ENCODE assay signal across 10 cellular contexts in genomic region chr11:120180571-120181445, GRCh38. TPM values are rescaled to one million over a fixed set of nuclear protein-coding genes. Genes with fewer than 3 reads are reported as not detected.
A peak's percentile ranks its signal among the peaks of the same experiment; 100 is the strongest.
DNase-seq lines count a peak whose midpoint lies in the region; ATAC-seq, FAIRE-seq and TF ChIP-seq lines count a peak whose summit lies in the region.
"Had no signal": no experiment of that assay in that cellular context is flagged by ENCODE, and none has a peak within 500 bp of the region (broad histone marks: within the 10 kb centered on the region; RNA-seq: fewer than 3 reads in every experiment).

No MANE protein-coding gene starts in this region.

- in situ Hi-C loops in K562 (cut with MboI) (no loop called here), transverse colon (cut with MboI; ENCODE audit: low pct_ligation_motif_present in 1 of 4, low pct_unique_long_range_greater_than_20kb in 1 of 4, low sequenced_read_pairs in 3 of 4) (no loop called here)

- BruUV-seq in K562 (replicated peaks; lab: Mats Ljungman, UMichigan) = no TSS peak

- H3K9me1 ChIP-seq in K562 (ENCODE audit: control insufficient read depth, insufficient read depth, low read length) (no peaks in the 10 kb centered on the region), keratinocyte (ENCODE audit: control insufficient read depth, extremely low read depth, insufficient read depth, low read length) (no peaks in the 10 kb centered on the region)

- dilution Hi-C loops in keratinocyte (cut with MboI; ENCODE audit: extremely low pct_ligation_motif_present, low sequenced_read_pairs) = no loop called here

- TF ChIP-seq CTCF in K562 (IDR thresholded peaks at IDR 0.05 in 2 of 3, conservative IDR thresholded peaks at IDR 0.05 in 1 of 3; ENCODE audit: insufficient read depth in 2 of 3, low read depth in 1 of 3, low read length in 3 of 3) (peak in 2 of 3 experiments; percentile 11 to 17; a peak in 2 of 6 replicates), keratinocyte (optimal IDR thresholded peaks at IDR 0.05 in 1 of 3, IDR thresholded peaks at IDR 0.05 in 1 of 3, conservative IDR thresholded peaks at IDR 0.05 in 1 of 3; ENCODE audit: extremely low read depth in 1 of 3, insufficient read depth in 2 of 3, low read length in 3 of 3) (peak in 2 of 3 experiments; percentile 17 to 34), suprapubic skin (IDR thresholded peaks at IDR 0.05) (no peak), transverse colon (IDR thresholded peaks at IDR 0.05) (peak in 1 of 5 experiments; percentile 8)

- H3K27ac ChIP-seq in K562 (ENCODE audit: extremely low read depth, low read depth, low read length) (no peak overlapping the region), keratinocyte (ENCODE audit: control insufficient read depth, insufficient read depth, low read length) (no peak overlapping the region), suprapubic skin (peak overlapping the region; percentile 42), transverse colon (peak overlapping the region in 1 of 4 donors; percentile 26)

- intact Hi-C loops in K562 (cut with micrococcal nuclease) (no loop called here), transverse colon (cut with DNase I; ENCODE audit: low total_unique reads) (no loop called here)

- H3K36me3 ChIP-seq in K562 (ENCODE audit: control insufficient read depth, insufficient read depth, low read length) (no peaks in the 10 kb centered on the region), keratinocyte (ENCODE audit: control insufficient read depth in 2 of 2, extremely low read depth in 1 of 2, insufficient read depth in 2 of 2, low read length in 2 of 2) (no peaks in the 10 kb centered on the region), suprapubic skin (no peaks in the 10 kb centered on the region), transverse colon (no peaks in the 10 kb centered on the region)

- peak; percentile 35 for DNase-seq in activated CD8-positive, alpha-beta memory T cell treated with anti-CD3 and anti-CD28 coated beads for 24 hours
- no peak for DNase-seq in activated CD8-positive, alpha-beta memory T cell treated with anti-CD3 and anti-CD28 coated beads, Interleukin-2, amount 50 U/mL, for 4 hours
- DNase-seq in K562 (ENCODE audit: extremely low read depth in 1 of 4, low spot score in 3 of 4) = peak in 1 of 4 experiments; percentile 9
- no peak for DNase-seq in keratinocyte (ENCODE audit: low read depth, low spot score)
- peak; percentile 66 to 75 for DNase-seq in suprapubic skin (ENCODE audit: low spot score in 2 of 2)
- DNase-seq in transverse colon = no peak
- no peak for DNase-seq in DMS 273 (lab: John Stamatoyannopoulos, UW; ENCODE audit: unreplicated experiment)
- DNase-seq in Kasumi-1 (lab: John Stamatoyannopoulos, UW) = no peak
- DNase-seq: AML-193 had no signal

- H3K27me3 ChIP-seq in K562 (ENCODE audit: control insufficient read depth in 2 of 2, insufficient read depth in 2 of 2, low read length in 2 of 2) (peaks cover 7 to 65% of the 10 kb centered on the region in 2 experiments; a peak in 4 of 5 replicates), keratinocyte (ENCODE audit: control insufficient read depth, extremely low read depth, insufficient read depth, low read length) (peaks cover 22% of the 10 kb centered on the region), suprapubic skin (no peaks in the 10 kb centered on the region), transverse colon (no peaks in the 10 kb centered on the region)

- no peak overlapping the region for H3K4me2 ChIP-seq in K562 (ENCODE audit: insufficient read depth, low read length)
- no peak overlapping the region for H3K4me2 ChIP-seq in keratinocyte (ENCODE audit: control insufficient read depth, extremely low read depth, insufficient read depth, low read depth, low read length)

- no peak overlapping the region for H3K4me3 ChIP-seq in K562
- no peak overlapping the region for H3K4me3 ChIP-seq in keratinocyte (ENCODE audit: control insufficient read depth in 2 of 3, extremely low read depth in 1 of 3, insufficient read depth in 2 of 3, low read depth in 1 of 3, low read length in 3 of 3)
- no peak overlapping the region for H3K4me3 ChIP-seq in suprapubic skin
- H3K4me3 ChIP-seq in transverse colon = no peak overlapping the region

- ATAC-seq in K562 = peak; percentile 50; the same call in 2 of the 3 replicates
- ATAC-seq: activated T-helper 17 cell treated with anti-CD3 and anti-CD28 coated beads, Interleukin-2, amount 50 U/mL, for 72 hours had no signal

- TF ChIP-seq EP300 in K562 (IDR thresholded peaks at IDR 0.05; ENCODE audit: low read length) (no peak), suprapubic skin (IDR thresholded peaks at IDR 0.05) (no peak), transverse colon (IDR thresholded peaks at IDR 0.05; ENCODE audit: low read depth) (no peak)

- H3K79me2 ChIP-seq in K562 (ENCODE audit: control insufficient read depth, insufficient read depth, low read length) = no peaks in the 10 kb centered on the region
- H3K79me2 ChIP-seq in keratinocyte (ENCODE audit: control insufficient read depth, insufficient read depth, low read length) = no peaks in the 10 kb centered on the region

- TF ChIP-seq POLR2A in K562 (conservative IDR thresholded peaks at IDR 0.05) (no peak), suprapubic skin (IDR thresholded peaks at IDR 0.05) (no peak), transverse colon (IDR thresholded peaks at IDR 0.05) (no peak)

- FAIRE-seq in K562 (lab: Jason Lieb, UNC) (no peak), keratinocyte (lab: Jason Lieb, UNC) (no peak)

- no peak for TF ChIP-seq RAD21 in K562 (CRISPR knock-in tag; conservative IDR thresholded peaks at IDR 0.05 in 1 of 2, IDR thresholded peaks at IDR 0.05 in 1 of 2)

- POLR2A ChIA-PET in K562 (lab: Yijun Ruan, JAX) = interaction anchor here (0.6 to 3.5 kb wide), 3 partner anchors 9 to 54 kb away, joined by 3 to 14 read pairs (median 3); partner anchors contain the start of gene OAF

- no peaks in the 10 kb centered on the region for H3K9me3 ChIP-seq in K562 (replicated peaks; ENCODE audit: control insufficient read depth, insufficient read depth, low read depth, low read length)
- H3K9me3 ChIP-seq in keratinocyte (ENCODE audit: control insufficient read depth, low read depth, low read length) = no peaks in the 10 kb centered on the region
- H3K9me3 ChIP-seq in suprapubic skin = no peaks in the 10 kb centered on the region
- H3K9me3 ChIP-seq in transverse colon = no peaks in the 10 kb centered on the region

- CTCF ChIA-PET in K562 (lab: Yijun Ruan, JAX; ENCODE audit: low intra/inter-chr PET ratio) = no interaction called here

- H3K9ac ChIP-seq in K562 (ENCODE audit: insufficient read depth in 1 of 2, low read depth in 2 of 2, low read length in 2 of 2) (no peak overlapping the region), keratinocyte (ENCODE audit: control insufficient read depth, extremely low read depth, insufficient read depth, low read length) (no peak overlapping the region)

- 20% methylated on average over 10 of the region's 13 CpGs for WGBS in K562 (ENCODE audit: insufficient coverage, low coverage, missing lambda C conversion rate)
- WGBS in suprapubic skin = 66% methylated on average over 12 of the region's 13 CpGs
- WGBS in transverse colon (ENCODE audit: low coverage in 1 of 2), 2 donors = 82% methylated on average over 13 of the region's 13 CpGs; no CpG with 5 or more reads in 1 of the 2 donors

- H4K20me1 ChIP-seq in K562 (replicated peaks; ENCODE audit: control insufficient read depth, insufficient read depth, low read length) (peaks cover 14% of the 10 kb centered on the region; the same call in 1 of the 2 replicates), keratinocyte (ENCODE audit: control insufficient read depth, extremely low read depth, insufficient read depth, low read length) (no peaks in the 10 kb centered on the region)

- no peak overlapping the region for H2AFZ ChIP-seq in K562 (ENCODE audit: low read depth, low read length)
- H2AFZ ChIP-seq in keratinocyte (ENCODE audit: control insufficient read depth, low read length) = no peak overlapping the region

- H3K4me1 ChIP-seq in K562 (replicated peaks in 1 of 2; ENCODE audit: control insufficient read depth in 2 of 2, insufficient read depth in 2 of 2, low read length in 2 of 2) (no peaks in the 10 kb centered on the region; a peak in 1 of 5 replicates), keratinocyte (ENCODE audit: control insufficient read depth, extremely low read depth, insufficient read depth, low read length) (no peaks in the 10 kb centered on the region), suprapubic skin (peaks cover 57% of the 10 kb centered on the region), transverse colon (peaks cover 20 to 43% (median 28%) of the 10 kb centered on the region in 4 donors)

RNA-seq across cellular contexts. Expression of gene OAF, which starts 30.0 kb away (rescaled TPM):
- 6.8 and 14.7 TPM in 2 replicates for total RNA-seq in K562 (2011; cell fraction: chromatin; rRNA removed; ENCODE audit: low replicate concordance)
- 12.0 and 19.3 TPM in 2 replicates for total RNA-seq in K562 (2011; cell fraction: nucleolus; rRNA removed)
- 12.0 and 15.3 TPM in 2 replicates for total RNA-seq in K562 (2011; cell fraction: nucleoplasm; rRNA removed)
- 13.8 and 19.8 TPM in 2 replicates for total RNA-seq in K562 (2014; rRNA removed)
- total RNA-seq in K562 (2014; rRNA removed; fragmentation: Illumina TruSeq; extraction: Trizol) = 4.1 and 6.3 TPM in 2 replicates
- 7.5 and 8.3 TPM in 2 replicates for total RNA-seq in K562 (2015; rRNA removed; fragmentation: Illumina TruSeq; extraction: Trizol)
- 20.8 and 21.6 TPM in 2 replicates for total RNA-seq in K562 (2021)
- 5.7 and 9.5 TPM in 2 replicates for polyA plus RNA-seq in K562 (2011; rRNA removed)
- polyA plus RNA-seq in K562 (2011; cell fraction: cytosol; rRNA removed) = 11.5 and 20.7 TPM in 2 replicates
- polyA plus RNA-seq in K562 (2011; cell fraction: nucleus; rRNA removed) = 5.5 and 8.3 TPM in 2 replicates
- 8.4 and 16.9 TPM in 2 replicates for polyA plus RNA-seq in K562 (2012)
- polyA plus RNA-seq in K562 (2014; fragmentation: Illumina TruSeq; extraction: Trizol) = 11.7 and 12.0 TPM in 2 replicates
- 1 to 10 TPM; 1.1 to 1.4 TPM for polyA plus RNA-seq in K562 (2014; fragmentation: Nextera tagmentation; extraction: Ambion mirVana)
- polyA plus RNA-seq in K562 (2014; rRNA removed) = 14.5 and 17.3 TPM in 2 replicates
- polyA minus RNA-seq in K562 (2011; rRNA and poly(A)+ RNA removed) = 2.8 and 3.0 TPM in 2 replicates
- 6.1 and 8.7 TPM in 2 replicates for polyA minus RNA-seq in K562 (2011; cell fraction: cytosol; rRNA and poly(A)+ RNA removed)
- polyA minus RNA-seq in K562 (2011; cell fraction: nucleus; rRNA and poly(A)+ RNA removed) = 3.4 and 4.4 TPM in 2 replicates
- 10.9 to 21.0 TPM (median 11.2 TPM) in 3 replicates for polyA plus RNA-seq in keratinocyte
- 1.9 TPM for polyA plus RNA-seq in keratinocyte (2011; ENCODE audit: low read depth)
- polyA plus RNA-seq in keratinocyte (2011; cell fraction: cytosol; rRNA removed) = 8.5 and 15.4 TPM in 2 replicates
- 11.1 and 15.6 TPM in 2 replicates for polyA plus RNA-seq in keratinocyte (2011; cell fraction: nucleus; rRNA removed)
- polyA plus RNA-seq in keratinocyte (2012; ENCODE audit: low replicate concordance) = 7.5 and 10.9 TPM in 2 replicates
- polyA minus RNA-seq in keratinocyte = 8.6 to 13.2 TPM (median 9.1 TPM) in 3 replicates
- polyA minus RNA-seq in keratinocyte (2011; cell fraction: cytosol; rRNA and poly(A)+ RNA removed) = 31.3 TPM
- 8.5 and 10.3 TPM in 2 replicates for polyA minus RNA-seq in keratinocyte (2011; cell fraction: nucleus; rRNA and poly(A)+ RNA removed)
- total RNA-seq in suprapubic skin = 10 to 100 TPM in 3 of 4 donors, 1 to 10 TPM in 1; 5.0 to 13.0 (median 10.8) TPM
- 100 to 1,000 TPM in 3 of 4 donors, 10 to 100 TPM in 1; 78.8 to 553 (median 287) TPM for total RNA-seq in transverse colon

RNA-seq across cellular contexts. Expression of gene TRIM29, which starts 42.9 kb away (rescaled TPM):
- total RNA-seq in K562 (2011; cell fraction: chromatin; rRNA removed; ENCODE audit: low replicate concordance) = 0.21 TPM in 1 of 2 replicates, not detected in the other
- total RNA-seq in K562 (2011; cell fraction: nucleolus; rRNA removed) = not detected in 2 replicates
- 0.76 TPM in 1 of 2 replicates, not detected in the other for total RNA-seq in K562 (2011; cell fraction: nucleoplasm; rRNA removed)
- 0.16 TPM in 1 of 2 replicates, not detected in the other for total RNA-seq in K562 (2014; rRNA removed)
- total RNA-seq in K562 (2014; rRNA removed; fragmentation: Illumina TruSeq; extraction: Trizol) = 0.15 and 0.41 TPM in 2 replicates
- 0.19 TPM in 1 of 2 replicates, not detected in the other for total RNA-seq in K562 (2015; rRNA removed; fragmentation: Illumina TruSeq; extraction: Trizol)
- total RNA-seq in K562 (2021) = 0.31 and 1.4 TPM in 2 replicates
- 0.19 and 0.65 TPM in 2 replicates for polyA plus RNA-seq in K562 (2011; rRNA removed)
- polyA plus RNA-seq in K562 (2011; cell fraction: cytosol; rRNA removed) = 0.28 and 0.75 TPM in 2 replicates
- 0.34 TPM in 1 of 2 replicates, not detected in the other for polyA plus RNA-seq in K562 (2011; cell fraction: nucleus; rRNA removed)
- 0.39 and 0.87 TPM in 2 replicates for polyA plus RNA-seq in K562 (2012)
- polyA plus RNA-seq in K562 (2014; fragmentation: Illumina TruSeq; extraction: Trizol) = 0.74 and 0.75 TPM in 2 replicates
- under 1 TPM; 0.41 to 0.42 TPM for polyA plus RNA-seq in K562 (2014; fragmentation: Nextera tagmentation; extraction: Ambion mirVana)
- polyA plus RNA-seq in K562 (2014; rRNA removed) = 0.08 and 0.93 TPM in 2 replicates
- polyA minus RNA-seq in K562 (2011; rRNA and poly(A)+ RNA removed) = 0.36 and 0.63 TPM in 2 replicates
- 0.95 and 2.9 TPM in 2 replicates for polyA minus RNA-seq in K562 (2011; cell fraction: cytosol; rRNA and poly(A)+ RNA removed)
- 0.22 and 0.27 TPM in 2 replicates for polyA minus RNA-seq in K562 (2011; cell fraction: nucleus; rRNA and poly(A)+ RNA removed)
- polyA plus RNA-seq in keratinocyte = 303 to 611 TPM (median 463 TPM) in 3 replicates
- polyA plus RNA-seq in keratinocyte (2011; ENCODE audit: low read depth) = 1,306 TPM
- 465 and 526 TPM in 2 replicates for polyA plus RNA-seq in keratinocyte (2011; cell fraction: cytosol; rRNA removed)
- 422 and 529 TPM in 2 replicates for polyA plus RNA-seq in keratinocyte (2011; cell fraction: nucleus; rRNA removed)
- 316 and 929 TPM in 2 replicates for polyA plus RNA-seq in keratinocyte (2012; ENCODE audit: low replicate concordance)
- 758 to 1,045 TPM (median 830 TPM) in 3 replicates for polyA minus RNA-seq in keratinocyte
- 496 TPM for polyA minus RNA-seq in keratinocyte (2011; cell fraction: cytosol; rRNA and poly(A)+ RNA removed)
- polyA minus RNA-seq in keratinocyte (2011; cell fraction: nucleus; rRNA and poly(A)+ RNA removed) = 293 and 344 TPM in 2 replicates
- 1,000 to 10,000 TPM; 1,248 to 1,527 (median 1,455) TPM for total RNA-seq in suprapubic skin
- 1 to 10 TPM in 2 of 4 donors, under 1 TPM in 1, not detected in 1; 0.75 to 7.8 (median 4.4) TPM for total RNA-seq in transverse colon
- total RNA-seq: activated T-helper 17 cell treated with anti-CD3 and anti-CD28 coated beads, Interleukin-2, amount 50 U/mL, for 72 hours had no signal

RNA-seq across cellular contexts. Expression of gene POU2F3, which starts 59.1 kb away (rescaled TPM):
- total RNA-seq in K562 (2011; cell fraction: chromatin; rRNA removed; ENCODE audit: low replicate concordance) = not detected in 2 replicates
- not detected in 2 replicates for total RNA-seq in K562 (2011; cell fraction: nucleolus; rRNA removed)
- not detected in 2 replicates for total RNA-seq in K562 (2011; cell fraction: nucleoplasm; rRNA removed)
- total RNA-seq in K562 (2014; rRNA removed) (not detected in 2 replicates), K562 (2014; rRNA removed; fragmentation: Illumina TruSeq; extraction: Trizol) (not detected in 2 replicates), K562 (2015; rRNA removed; fragmentation: Illumina TruSeq; extraction: Trizol) (not detected in 2 replicates), K562 (2021) (not detected in 2 replicates), suprapubic skin (100 to 1,000 TPM in 2 of 4 donors, 10 to 100 TPM in 2; 58.2 to 219 (median 105) TPM), transverse colon (1 to 10 TPM in 2 of 4 donors, not detected in 2; 1.9 to 2.2 TPM)
- polyA plus RNA-seq in K562 (2011; rRNA removed) (not detected in 2 replicates), K562 (2014; fragmentation: Illumina TruSeq; extraction: Trizol) (not detected in 2 replicates), K562 (2014; fragmentation: Nextera tagmentation; extraction: Ambion mirVana) (not detected), K562 (2014; rRNA removed) (not detected in 2 replicates), keratinocyte (0.61 to 0.96 TPM (median 0.90 TPM) in 3 replicates)
- not detected in 2 replicates for polyA plus RNA-seq in K562 (2011; cell fraction: cytosol; rRNA removed)
- not detected in 2 replicates for polyA plus RNA-seq in K562 (2011; cell fraction: nucleus; rRNA removed)
- not detected in 2 replicates for polyA plus RNA-seq in K562 (2012)
- polyA minus RNA-seq in K562 (2011; rRNA and poly(A)+ RNA removed) = not detected in 2 replicates
- polyA minus RNA-seq in K562 (2011; cell fraction: cytosol; rRNA and poly(A)+ RNA removed) = not detected in 2 replicates
- polyA minus RNA-seq in K562 (2011; cell fraction: nucleus; rRNA and poly(A)+ RNA removed) = not detected in 2 replicates
- polyA plus RNA-seq in keratinocyte (2011; ENCODE audit: low read depth) = 3.2 TPM
- polyA plus RNA-seq in keratinocyte (2011; cell fraction: cytosol; rRNA removed) = 0.55 and 0.85 TPM in 2 replicates
- polyA plus RNA-seq in keratinocyte (2011; cell fraction: nucleus; rRNA removed) = 0.45 and 1.5 TPM in 2 replicates
- 0.89 and 9.7 TPM in 2 replicates for polyA plus RNA-seq in keratinocyte (2012; ENCODE audit: low replicate concordance)
- polyA minus RNA-seq in keratinocyte = 1.2 to 1.6 TPM (median 1.2 TPM) in 3 replicates
- polyA minus RNA-seq in keratinocyte (2011; cell fraction: cytosol; rRNA and poly(A)+ RNA removed) = not detected
- polyA minus RNA-seq in keratinocyte (2011; cell fraction: nucleus; rRNA and poly(A)+ RNA removed) = 0.62 and 0.63 TPM in 2 replicates

Comparison
In these comparisons a context has a peak if more than half of its experiments do, and no peak if none do; other contexts are left out.
1. DNase-seq: peak in activated CD8-positive, alpha-beta memory T cell treated with anti-CD3 and anti-CD28 coated beads for 24 hours (single experiment) and suprapubic skin (2 of 2); none in activated CD8-positive, alpha-beta memory T cell treated with anti-CD3 and anti-CD28 coated beads, Interleukin-2, amount 50 U/mL, for 4 hours (single experiment), keratinocyte (single experiment), transverse colon (single experiment), DMS 273 (single experiment) and Kasumi-1 (0 of 2).
2. CTCF ChIP-seq: peak in K562 (2 of 3) and keratinocyte (2 of 3); none in suprapubic skin (0 of 2).
3. RNA of gene TRIM29, which starts 42.9 kb away (total RNA-seq): 1,248 to 1,527 TPM in suprapubic skin; 0.75 to 7.8 TPM in transverse colon and 0.15 to 1.4 TPM in K562; every median in the first group is over 100 times any median in the second.
4. RNA of gene POU2F3, which starts 59.1 kb away (total RNA-seq): 58.2 to 219 TPM in suprapubic skin; 1.9 to 2.2 TPM in transverse colon and not detected in K562; every median in the first group is over 10 times any median in the second.